In genomic region chr22:21970037-21970799, GRCh38 we compare ENCODE assay signal across 36 cellular contexts.
"Had no signal": no experiment of that assay in that cellular context is flagged by ENCODE, and none has a peak within 500 bp of the region (broad histone marks: within the 10 kb centered on the region; RNA-seq: fewer than 3 reads in every experiment).

No MANE protein-coding gene starts in this region.

- ATAC-seq: activated naive CD4-positive, alpha-beta T cell treated with anti-CD3 and anti-CD28 coated beads, Interleukin-2, amount 50 U/mL, for 72 hours; activated T-cell treated with anti-CD3 and anti-CD28 coated beads, Interleukin-2, amount 50 U/mL, for 4 hours; body of pancreas; PC-3; Right ventricle myocardium inferior had no signal

- H3K9ac ChIP-seq: KMS-11 had no signal

- H3K4me1 ChIP-seq: adrenal gland, body of pancreas, breast epithelium, Peyer's patch had no signal

- H3K27ac ChIP-seq: adrenal gland, body of pancreas, breast epithelium, KMS-11, Peyer's patch, VCaP had no signal

- H3K9me3 ChIP-seq: adrenal gland, body of pancreas, breast epithelium, Peyer's patch had no signal

- H3K4me2 ChIP-seq: KMS-11 had no signal

- H3K27me3 ChIP-seq: adrenal gland, body of pancreas, breast epithelium, Peyer's patch had no signal

- FAIRE-seq: astrocyte had no signal

- DNase-seq: activated B cell treated with CpG ODN at 0.5 μM for 24 hours; activated CD4-positive, alpha-beta memory T cell treated with anti-CD3 and anti-CD28 coated beads for 36 hours; activated CD4-positive, alpha-beta T cell treated with anti-CD3 and anti-CD28 coated beads for 4 hours; activated CD4-positive, alpha-beta T cell treated with anti-CD3 and anti-CD28 coated beads, Interleukin-2, amount 50 U/mL, for 1 hour; activated CD4-positive, CD25-positive, alpha-beta regulatory T cell treated with anti-CD3 and anti-CD28 coated beads, Interleukin-2, amount 50 U/mL, for 72 hours; activated CD8-positive, alpha-beta memory T cell treated with anti-CD3 and anti-CD28 coated beads, Interleukin-2, amount 50 U/mL, for 4 hours; activated gamma-delta T cell treated with Interleukin-2 at 50 U/mL for 16 hours; activated naive CD4-positive, alpha-beta T cell treated with anti-CD3 and anti-CD28 coated beads for 36 hours; activated T-cell treated with anti-CD3 and anti-CD28 coated beads for 4 hours; activated T-cell treated with anti-CD3 and anti-CD28 coated beads, Interleukin-2, amount 50 U/mL, for 4 hours; adrenal gland; body of pancreas; caudate nucleus; NCI-H1105; NCI-H1436; NCI-H1694; NCI-H1930; NCI-H2081 treated with DMSO at 0.1 percent for 48 hours; NCI-H345; NCI-H524 treated with DMSO at 0.1 percent for 48 hours; NCI-H748 treated with DMSO at 0.1 percent for 48 hours; NK-92 treated with Interleukin-12 subunit alpha and Interleukin-12 subunit beta, amount 100 ng/mL, for 24 hours; PC-3; Peyer's patch; RPMI8226; SIG-M5; SW 1271; T-helper 1 cell; T-helper 2 cell; T-helper 9 cell had no signal

- H3K4me3 ChIP-seq: adrenal gland, body of pancreas, breast epithelium, Peyer's patch had no signal
